Comparison of ENCODE assay signal across 10 cellular contexts in genomic region chr18:75071484-75071785, GRCh38.
A peak's percentile ranks its signal among the peaks of the same experiment; 100 is the strongest.
DNase-seq lines count a peak whose midpoint lies in the region; ATAC-seq, FAIRE-seq and TF ChIP-seq lines count a peak whose summit lies in the region.
"Had no signal": no experiment of that assay in that cellular context is flagged by ENCODE, and none has a peak within 500 bp of the region (broad histone marks: within the 10 kb centered on the region; RNA-seq: fewer than 3 reads in every experiment).

No MANE protein-coding gene starts in this region.

- H3K27me3 ChIP-seq in HepG2 (ENCODE audit: control insufficient read depth in 1 of 2, insufficient read depth in 2 of 2, low read length in 2 of 2): peaks cover 1 to 21% of the 10 kb centered on the region in 2 experiments; a peak in 3 of 5 replicates
- no peaks in the 10 kb centered on the region for H3K27me3 ChIP-seq in right lobe of liver
- no peaks in the 10 kb centered on the region for H3K27me3 ChIP-seq in sigmoid colon
- H3K27me3 ChIP-seq: ascending aorta had no signal

- no peaks in the 10 kb centered on the region for H3K79me2 ChIP-seq in HepG2 (ENCODE audit: insufficient read depth, low read length)

- intact Hi-C loops in HepG2 (cut with micrococcal nuclease; ENCODE audit: unreplicated experiment): no loop called here
- intact Hi-C loops in right lobe of liver (cut with DNase I): no loop called here
- intact Hi-C loops in activated T-helper 2 cell treated with anti-CD3 and anti-CD28 coated beads, Interferon-gamma antibody, Interleukin-2, Interleukin-4, amounts not matched to agents 10 μg/mL and 5 μg/mL and 100 μg/mL, durations not matched to agents 14 hours and 24 hours and 36 hours (cut with micrococcal nuclease): loop anchor here (2.0 to 5.0 kb wide), 5 partner anchors 77 to 574 kb away; partner anchors contain the start of genes CNDP2, TSHZ1 and ZNF407
- intact Hi-C loops in sigmoid colon (cut with DNase I): no loop called here

- peak overlapping the region; percentile 79 for H3K4me3 Mint-ChIP-seq in activated T-helper 2 cell treated with anti-CD3 and anti-CD28 coated beads, Interferon-gamma antibody, Interleukin-2, Interleukin-4, amounts not matched to agents 10 μg/mL and 5 μg/mL and 100 μg/mL, durations not matched to agents 14 hours and 24 hours and 36 hours (ENCODE audit: low read depth)

- TF ChIP-seq RAD21 in HepG2 (CRISPR knock-in tag; IDR thresholded peaks at IDR 0.05): no peak

- WGBS in HepG2 (ENCODE audit: low lambda C conversion rate): 87% methylated on average over 7 of the region's 9 CpGs
- WGBS in right lobe of liver (ENCODE audit: insufficient coverage, low coverage, low lambda C conversion rate, missing lambda C conversion rate): 56% methylated on average over 3 of the region's 9 CpGs
- WGBS in mesodermal cell (ENCODE audit: insufficient coverage in 2 of 2), 2 experiments: 93 to 96% methylated on average over 7 to 9 of the region's 9 CpGs
- 65 to 86% methylated on average over 9 of the region's 9 CpGs for WGBS in sigmoid colon, 2 donors

- H4K20me1 ChIP-seq in HepG2 (ENCODE audit: insufficient read depth, low read length): no peaks in the 10 kb centered on the region

- no peak overlapping the region for H2AFZ ChIP-seq in HepG2 (ENCODE audit: low read length)

- peaks cover 19% of the 10 kb centered on the region for H3K4me1 Mint-ChIP-seq in activated T-helper 2 cell treated with anti-CD3 and anti-CD28 coated beads, Interferon-gamma antibody, Interleukin-2, Interleukin-4, amounts not matched to agents 10 μg/mL and 5 μg/mL and 100 μg/mL, durations not matched to agents 14 hours and 24 hours and 36 hours (ENCODE audit: low read depth)

- TF ChIP-seq EP300 in HepG2 (IDR thresholded peaks at IDR 0.05; ENCODE audit: low read depth in 2 of 2, low read length in 2 of 2): no peak
- TF ChIP-seq EP300 in HepG2 (CRISPR knock-in tag; IDR thresholded peaks at IDR 0.05; ENCODE audit: borderline replicate concordance): no peak
- no peak for TF ChIP-seq EP300 in sigmoid colon (IDR thresholded peaks at IDR 0.05)

- no peak for FAIRE-seq in HepG2 (lab: Jason Lieb, UNC)

- H3K9me3 ChIP-seq in HepG2 (ENCODE audit: low read length) (no peaks in the 10 kb centered on the region), right lobe of liver (no peaks in the 10 kb centered on the region), mesodermal cell (ENCODE audit: control insufficient read depth, low read length) (no peaks in the 10 kb centered on the region), sigmoid colon (no peaks in the 10 kb centered on the region)
- H3K9me3 ChIP-seq: ascending aorta had no signal

- no peak for TF ChIP-seq CTCF in HepG2 (CRISPR knock-in tag; IDR thresholded peaks at IDR 0.05)
- TF ChIP-seq CTCF in right lobe of liver (IDR thresholded peaks at IDR 0.05): no peak
- TF ChIP-seq CTCF in sigmoid colon (IDR thresholded peaks at IDR 0.05): no peak
- TF ChIP-seq CTCF in GM13977 (IDR thresholded peaks at IDR 0.05; ENCODE audit: extremely low read depth, insufficient read depth, missing control alignments): no peak

- H3K27me3 Mint-ChIP-seq in activated T-helper 2 cell treated with anti-CD3 and anti-CD28 coated beads, Interferon-gamma antibody, Interleukin-2, Interleukin-4, amounts not matched to agents 10 μg/mL and 5 μg/mL and 100 μg/mL, durations not matched to agents 14 hours and 24 hours and 36 hours (ENCODE audit: low read depth): no peaks in the 10 kb centered on the region

- POLR2A ChIA-PET in HepG2 (lab: Yijun Ruan, JAX): no interaction called here

- H3K9ac ChIP-seq in HepG2 (ENCODE audit: insufficient read depth, low read depth, low read length): no peak overlapping the region

- H3K27ac ChIP-seq in HepG2 (ENCODE audit: extremely low read length, insufficient read depth, low read length): no peak overlapping the region
- peak overlapping the region in 1 of 3 donors; percentile 54 for H3K27ac ChIP-seq in right lobe of liver
- H3K27ac ChIP-seq in mesodermal cell (ENCODE audit: low read depth, low read length, severe bottlenecking): peak overlapping the region; percentile 81
- peak overlapping the region in 2 of 4 donors; percentile 37 to 62 for H3K27ac ChIP-seq in sigmoid colon
- H3K27ac ChIP-seq: ascending aorta had no signal

- no peak for TF ChIP-seq POLR2A in HepG2 (IDR thresholded peaks at IDR 0.05; ENCODE audit: insufficient read depth in 1 of 2, low read depth in 2 of 2, low read length in 2 of 2)
- TF ChIP-seq POLR2A in right lobe of liver (IDR thresholded peaks at IDR 0.05): no peak
- no peak for TF ChIP-seq POLR2A in sigmoid colon (IDR thresholded peaks at IDR 0.05)

- no peak; the same call in 2 of the 3 replicates for ATAC-seq in HepG2
- ATAC-seq in right lobe of liver: no peak
- no peak for ATAC-seq in HG02840 (IDR thresholded peaks at IDR 0.05; ENCODE audit: low FRiP score, unreplicated experiment)

- BruUV-seq in HepG2 (replicated peaks; lab: Mats Ljungman, UMichigan): no TSS peak

- CTCF ChIA-PET in HepG2 (lab: Yijun Ruan, JAX; ENCODE audit: low intra/inter-chr PET ratio, low total read pairs): no interaction called here

- H3K4me3 ChIP-seq in HepG2 (replicated peaks in 1 of 3; ENCODE audit: insufficient read depth in 1 of 3, low read depth in 2 of 3, low read length in 3 of 3): peak overlapping the region; percentile 38 to 55 (median 41); a peak in 3 of 6 replicates
- no peak overlapping the region for H3K4me3 ChIP-seq in right lobe of liver
- H3K4me3 ChIP-seq in mesodermal cell (ENCODE audit: extremely low read depth, insufficient read depth, low read length, poor library complexity, severe bottlenecking): no peak overlapping the region
- H3K4me3 ChIP-seq in sigmoid colon: no peak overlapping the region
- H3K4me3 ChIP-seq: ascending aorta had no signal

- DNase-seq in HepG2 (ENCODE audit: low spot score) (no peak), right lobe of liver (no peak), islet precursor cell (no peak), sigmoid colon (no peak), GM13977 (ENCODE audit: low spot score) (no peak)
- DNase-seq in activated T-helper 2 cell treated with anti-CD3 and anti-CD28 coated beads, Interferon-gamma antibody, Interleukin-2, Interleukin-4, amounts not matched to agents 10 μg/mL and 5 μg/mL and 100 μg/mL, durations not matched to agents 14 hours and 24 hours and 36 hours (ENCODE audit: low spot score): no peak
- DNase-seq: NCI-H524 had no signal

- H3K36me3 ChIP-seq in HepG2 (replicated peaks in 1 of 2; ENCODE audit: control insufficient read depth in 1 of 2, insufficient read depth in 2 of 2, low read length in 2 of 2) (no peaks in the 10 kb centered on the region), right lobe of liver (no peaks in the 10 kb centered on the region), mesodermal cell (ENCODE audit: control insufficient read depth, insufficient read depth, low read length) (no peaks in the 10 kb centered on the region), sigmoid colon (no peaks in the 10 kb centered on the region)
- H3K36me3 ChIP-seq: ascending aorta had no signal

- in situ Hi-C loops in HepG2 (cut with HindIII; ENCODE audit: extremely low pct_ligation_motif_present, low pct_unique_long_range_greater_than_20kb) (no loop called here), GM13977 (cut with MboI; ENCODE audit: low pct_unique_long_range_greater_than_20kb, low sequenced_read_pairs, unreplicated experiment) (no loop called here)

- H3K4me1 ChIP-seq in HepG2 (ENCODE audit: insufficient read depth, low read length) (peaks cover 31% of the 10 kb centered on the region), right lobe of liver (no peaks in the 10 kb centered on the region), mesodermal cell (ENCODE audit: control insufficient read depth, insufficient read depth, low read length, poor library complexity, severe bottlenecking) (peaks cover 15% of the 10 kb centered on the region), sigmoid colon (no peaks in the 10 kb centered on the region)
- H3K4me1 ChIP-seq: ascending aorta had no signal

- H3K9me3 Mint-ChIP-seq in activated T-helper 2 cell treated with anti-CD3 and anti-CD28 coated beads, Interferon-gamma antibody, Interleukin-2, Interleukin-4, amounts not matched to agents 10 μg/mL and 5 μg/mL and 100 μg/mL, durations not matched to agents 14 hours and 24 hours and 36 hours: peaks cover 11% of the 10 kb centered on the region

- peak overlapping the region; percentile 95 for H3K27ac Mint-ChIP-seq in activated T-helper 2 cell treated with anti-CD3 and anti-CD28 coated beads, Interferon-gamma antibody, Interleukin-2, Interleukin-4, amounts not matched to agents 10 μg/mL and 5 μg/mL and 100 μg/mL, durations not matched to agents 14 hours and 24 hours and 36 hours

- H3K36me3 Mint-ChIP-seq in activated T-helper 2 cell treated with anti-CD3 and anti-CD28 coated beads, Interferon-gamma antibody, Interleukin-2, Interleukin-4, amounts not matched to agents 10 μg/mL and 5 μg/mL and 100 μg/mL, durations not matched to agents 14 hours and 24 hours and 36 hours (ENCODE audit: low read depth): peaks cover 20% of the 10 kb centered on the region

- peak overlapping the region; percentile 72 for H3K4me2 ChIP-seq in HepG2 (ENCODE audit: low read depth, low read length)

TF ChIP-seq in HepG2, 621 proteins besides CTCF, POLR2A, EP300 and RAD21 (continues in another document):
- TF ChIP-seq ZNF768 (CRISPR knock-in tag; IDR thresholded peaks at IDR 0.05): peak; percentile 21; the same call in 1 of the 2 replicates

Comparison
In these comparisons a context has a peak if more than half of its experiments do, and no peak if none do; other contexts are left out.
1. H3K4me3 ChIP-seq: peak in HepG2 (3 of 3); none in right lobe of liver (0 of 3), mesodermal cell (single experiment) and sigmoid colon (0 of 4).